In the genomic region with DNA sequence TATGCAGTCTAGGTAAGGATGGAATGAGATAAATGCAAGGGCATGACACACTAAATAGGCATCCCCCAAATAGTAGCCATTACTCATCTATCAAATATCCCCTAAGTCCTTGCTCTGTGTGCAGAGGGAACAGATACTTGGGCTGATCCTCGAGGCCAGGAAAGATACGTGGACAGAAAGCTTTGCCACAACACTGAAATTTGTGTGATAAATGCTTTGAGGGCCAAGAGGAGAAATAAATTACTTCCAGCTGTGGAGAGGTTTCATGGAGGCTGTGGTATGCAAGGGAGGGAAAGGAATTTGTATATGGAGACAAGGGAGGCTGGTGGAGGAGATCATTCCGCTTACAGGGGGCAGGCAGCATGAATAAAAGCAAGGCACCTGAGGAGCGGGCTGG, we compare ENCODE assay signal across 9 cellular contexts. TPM values are rescaled to one million over a fixed set of nuclear protein-coding genes. Genes with fewer than 3 reads are reported as not detected.
A peak's percentile ranks its signal among the peaks of the same experiment; 100 is the strongest.
DNase-seq lines count a peak whose midpoint lies in the region; ATAC-seq and TF ChIP-seq lines count a peak whose summit lies in the region.
"Had no signal": no experiment of that assay in that cellular context is flagged by ENCODE, and none has a peak within 500 bp of the region (broad histone marks: within the 10 kb centered on the region; RNA-seq: fewer than 3 reads in every experiment).

No MANE protein-coding gene starts in this region.

- intact Hi-C loops in heart left ventricle (cut with DNase I) (loop anchor here in 9 of 10 donors (1.0 to 10.0 kb wide), 8 partner anchors 63 to 772 kb away; a partner anchor contains a TSS), sigmoid colon (cut with DNase I) (loop anchor here (1.0 to 2.0 kb wide), 3 partner anchors 21 to 81 kb away; a partner anchor contains a TSS)

- WGBS in heart left ventricle, 4 donors: 40 to 54% (median 49%) methylated on average over 4 of the region's 4 CpGs
- 72 to 85% methylated on average over 4 of the region's 4 CpGs for WGBS in sigmoid colon, 2 donors

- peak overlapping the region; percentile 8 to 78 (median 60) for H3K27ac ChIP-seq in heart left ventricle
- peak overlapping the region; percentile 74 to 83 (median 79) for H3K27ac ChIP-seq in sigmoid colon

- H3K36me3 ChIP-seq in heart left ventricle (peaks cover 0 to 30% (median 13%) of the 10 kb centered on the region in 9 donors), sigmoid colon (peaks cover 0 to 12% (median 2%) of the 10 kb centered on the region in 4 donors)

- H3K9me3 ChIP-seq in heart left ventricle: no peaks in the 10 kb centered on the region
- no peaks in the 10 kb centered on the region for H3K9me3 ChIP-seq in sigmoid colon

- ATAC-seq in heart left ventricle (peak; percentile 11 to 60 (median 29)), HG02623 (IDR thresholded peaks at IDR 0.05; ENCODE audit: unreplicated experiment) (no peak), GM21423 (IDR thresholded peaks at IDR 0.05; ENCODE audit: unreplicated experiment) (no peak), GM21825 (IDR thresholded peaks at IDR 0.05; ENCODE audit: unreplicated experiment) (no peak)

- H3K4me1 ChIP-seq in heart left ventricle: peaks cover 0 to 39% (median 16%) of the 10 kb centered on the region in 12 donors
- H3K4me1 ChIP-seq in sigmoid colon: peaks cover 0 to 30% (median 22%) of the 10 kb centered on the region in 4 donors

- no peak for TF ChIP-seq EP300 in sigmoid colon (IDR thresholded peaks at IDR 0.05)

- no peaks in the 10 kb centered on the region for H3K27me3 ChIP-seq in heart left ventricle
- no peaks in the 10 kb centered on the region for H3K27me3 ChIP-seq in sigmoid colon

- TF ChIP-seq CTCF in heart left ventricle (IDR thresholded peaks at IDR 0.05) (no peak), sigmoid colon (IDR thresholded peaks at IDR 0.05) (no peak)

- peak; percentile 97 for DNase-seq in GM04503 (ENCODE audit: low read depth)
- DNase-seq in amniotic epithelial cell (ENCODE audit: low read depth): peak; percentile 98
- DNase-seq in heart left ventricle: no peak
- no peak for DNase-seq in sigmoid colon
- DNase-seq in NCI-H1436 (lab: John Stamatoyannopoulos, UW): no peak
- DNase-seq: GF-D8 had no signal

- TF ChIP-seq POLR2A in heart left ventricle (IDR thresholded peaks at IDR 0.05) (no peak), sigmoid colon (IDR thresholded peaks at IDR 0.05) (no peak)

- H3K4me3 ChIP-seq in heart left ventricle (peak overlapping the region in 4 of 12 donors; percentile 1 to 30 (median 10)), sigmoid colon (peak overlapping the region in 1 of 4 donors; percentile 10)

RNA-seq across cellular contexts. Expression of a gene that starts 18.5 kb away (rescaled TPM):
- 100 to 1,000 TPM in 1 of 9 donors, 10 to 100 TPM in 8; 52.1 to 149 (median 66.5) TPM for total RNA-seq in heart left ventricle
- 100 to 1,000 TPM in 1 of 2 donors, 10 to 100 TPM in 1; 92.0 to 102 TPM for polyA plus RNA-seq in heart left ventricle
- total RNA-seq in sigmoid colon: 100 to 1,000 TPM in 1 of 4 donors, 10 to 100 TPM in 3; 62.0 to 130 (median 80.4) TPM
- 100 to 1,000 TPM; 157 to 205 (median 162) TPM for polyA plus RNA-seq in sigmoid colon

RNA-seq across cellular contexts. Expression of a gene that starts 31.8 kb away (rescaled TPM):
- total RNA-seq in heart left ventricle (100 to 1,000 TPM in 4 of 9 donors, 10 to 100 TPM in 5; 64.5 to 133 (median 98.1) TPM), sigmoid colon (100 to 1,000 TPM in 1 of 4 donors, 10 to 100 TPM in 3; 68.5 to 158 (median 72.2) TPM)
- polyA plus RNA-seq in heart left ventricle (10 to 100 TPM; 12.7 to 29.0 TPM), sigmoid colon (10 to 100 TPM; 16.8 to 41.4 (median 25.9) TPM)

RNA-seq across cellular contexts. Expression of a gene that starts 53.2 kb away (rescaled TPM):
- total RNA-seq in heart left ventricle (1,000 to 10,000 TPM in 1 of 9 donors, 100 to 1,000 TPM in 8; 355 to 1,522 (median 471) TPM), sigmoid colon (100 to 1,000 TPM; 168 to 821 (median 339) TPM)
- polyA plus RNA-seq in heart left ventricle (100 to 1,000 TPM; 119 to 747 TPM), sigmoid colon (100 to 1,000 TPM in 1 of 3 donors, 10 to 100 TPM in 2; 47.6 to 272 (median 70.9) TPM)

Comparison
In these comparisons a context has a peak if more than half of its experiments do, and no peak if none do; other contexts are left out.
1. DNase-seq: peak in GM04503 (single experiment) and amniotic epithelial cell (single experiment); none in heart left ventricle (0 of 5), sigmoid colon (single experiment) and NCI-H1436 (single experiment).
2. ATAC-seq: peak in heart left ventricle (4 of 4); none in HG02623 (single experiment), GM21423 (single experiment) and GM21825 (single experiment).